ENCODE assay signal across 35 cellular contexts in genomic region chr11:112277029-112277428, GRCh38. TPM values are rescaled to one million over a fixed set of nuclear protein-coding genes. Genes with fewer than 3 reads are reported as not detected.
"Had no signal": no experiment of that assay in that cellular context is flagged by ENCODE, and none has a peak within 500 bp of the region (broad histone marks: within the 10 kb centered on the region; RNA-seq: fewer than 3 reads in every experiment).

No MANE protein-coding gene starts in this region.

- H3K4me3 Mint-ChIP-seq: effector memory CD8-positive, alpha-beta T cell; naive thymus-derived CD4-positive, alpha-beta T cell; nephron; neural progenitor cell; stimulated activated memory B cell treated with anti-CD40 and anti-IgM and Interleukin-4, amounts not matched to agents 10 μg/mL and 1 μg/mL and 100 μg/mL, for 72 hours had no signal

- H3K36me3 Mint-ChIP-seq: neural progenitor cell had no signal

- ATAC-seq: effector memory CD8-positive, alpha-beta T cell; heart right ventricle; left cardiac atrium; left lung; naive thymus-derived CD4-positive, alpha-beta T cell; right cardiac atrium; stimulated activated memory B cell treated with anti-CD40 and anti-IgM and Interleukin-4, amounts not matched to agents 10 μg/mL and 1 μg/mL and 100 μg/mL, for 72 hours; stimulated activated naive CD8-positive, alpha-beta T cell treated with anti-CD3 and anti-CD28 coated beads, Interleukin-15, Interleukin-2, amounts not matched to agents 100 U/mL and 50 U/mL, for 24 hours had no signal

- H3K27me3 Mint-ChIP-seq: naive thymus-derived CD4-positive, alpha-beta T cell; stimulated activated memory B cell treated with anti-CD40 and anti-IgM and Interleukin-4, amounts not matched to agents 10 μg/mL and 1 μg/mL and 100 μg/mL, for 72 hours had no signal

- H3K36me3 ChIP-seq: esophagus squamous epithelium, heart right ventricle, left lung, neural progenitor cell, prostate gland, spleen, tibial artery, upper lobe of left lung had no signal

- H3K27ac ChIP-seq: esophagus squamous epithelium, heart right ventricle, left lung, neural progenitor cell, prostate gland, skin epidermis, spleen, testis, tibial artery, upper lobe of left lung had no signal

- H3K27me3 ChIP-seq: esophagus squamous epithelium, heart right ventricle, left lung, spleen, testis, tibial artery, upper lobe of left lung had no signal

- FAIRE-seq: endometrium, islet of Langerhans, urothelium cell line had no signal

- H3K9me3 ChIP-seq: esophagus squamous epithelium, heart right ventricle, left lung, prostate gland, spleen, testis, tibial artery, upper lobe of left lung had no signal

- H3K4me3 ChIP-seq: esophagus squamous epithelium, heart right ventricle, left lung, neural progenitor cell, prostate gland, skin epidermis, spleen, testis, tibial artery, upper lobe of left lung had no signal

- H3K9me3 Mint-ChIP-seq: effector memory CD8-positive, alpha-beta T cell; naive thymus-derived CD4-positive, alpha-beta T cell; nephron; neural progenitor cell; stimulated activated memory B cell treated with anti-CD40 and anti-IgM and Interleukin-4, amounts not matched to agents 10 μg/mL and 1 μg/mL and 100 μg/mL, for 72 hours had no signal

- DNase-seq: cortex of kidney; effector memory CD8-positive, alpha-beta T cell; erythroblast; esophagus squamous epithelium; foreskin melanocyte; glutamatergic neuron; heart right ventricle; hippocampal formation; left cardiac atrium; left lung; mesenchymal stem cell; midbrain; naive thymus-derived CD4-positive, alpha-beta T cell; right cardiac atrium; spleen; stimulated activated CD4-positive, alpha-beta T cell treated with anti-CD3 and anti-CD28 coated beads, Interleukin-4, amount 100 ng/mL, for 4 hours; stimulated activated naive CD8-positive, alpha-beta T cell treated with anti-CD3 and anti-CD28 coated beads, Interleukin-15, Interleukin-2, amounts not matched to agents 100 U/mL and 50 U/mL, for 24 hours; substantia nigra; testis; tibial artery; upper lobe of left lung had no signal

- H3K4me1 ChIP-seq: neural progenitor cell, prostate gland had no signal

- H3K27ac Mint-ChIP-seq: effector memory CD8-positive, alpha-beta T cell; naive thymus-derived CD4-positive, alpha-beta T cell; neural progenitor cell; stimulated activated memory B cell treated with anti-CD40 and anti-IgM and Interleukin-4, amounts not matched to agents 10 μg/mL and 1 μg/mL and 100 μg/mL, for 72 hours had no signal

RNA-seq across cellular contexts. Expression of gene PLET1, which starts 16.4 kb away (rescaled TPM):
- total RNA-seq: dermis microvascular lymphatic vessel endothelial cell; esophagus squamous epithelium; heart right ventricle; kidney epithelial cell; left cardiac atrium; left lung; lower leg skin; lung microvascular endothelial cell; mucosa of gallbladder; naive thymus-derived CD4-positive, alpha-beta T cell; osteoblast; prostate gland; right cardiac atrium; spleen; testis; upper lobe of left lung had no signal
